ENCODE assay signal across 8 cellular contexts in genomic region chr9:21334969-21335632, GRCh38. TPM values are rescaled to one million over a fixed set of nuclear protein-coding genes. Genes with fewer than 3 reads are reported as not detected.
A peak's percentile ranks its signal among the peaks of the same experiment; 100 is the strongest.
DNase-seq lines count a peak whose midpoint lies in the region; ATAC-seq and TF ChIP-seq lines count a peak whose summit lies in the region.

Gene KLHL9 (minus strand): TSS chr9:21335404. CDS start chr9:21334859, 545 bp downstream.

- H3K27me3 Mint-ChIP-seq in natural killer cell (ENCODE audit: low read depth in 2 of 2), result peaks cover 8 to 9% of the 10 kb centered on the region in 2 donors

- H3K9ac ChIP-seq in HUES6 (ENCODE audit: low read length), result peak within 1 kb of the TSS; percentile 99

- H3K4me1 Mint-ChIP-seq in natural killer cell, result peaks cover 44 to 46% of the 10 kb centered on the region in 2 donors

- peak; percentile 94 for DNase-seq in D341Med (ENCODE audit: low spot score)
- DNase-seq in OCI-M2 (lab: John Stamatoyannopoulos, UW; ENCODE audit: unreplicated experiment), result peak; percentile 38
- peak; percentile 67 to 76 for DNase-seq in activated T-helper 1 cell treated with anti-CD3 and anti-CD28 coated beads, Interleukin-2, amount 50 U/mL, for 16 hours (ENCODE audit: low read depth in 1 of 2, low spot score in 1 of 2)
- peak; percentile 92 for DNase-seq in fibroblast of peridontal ligament (ENCODE audit: extremely low read depth)
- DNase-seq in natural killer cell, result peak; percentile 81
- peak; percentile 76 to 86 (median 85) for DNase-seq in stimulated activated naive CD4-positive, alpha-beta T cell (lab: John Stamatoyannopoulos, UW)

- peak within 1 kb of the TSS; percentile 100 for H3K4me3 ChIP-seq in HUES6 (ENCODE audit: low read depth, low read length)

- H3K27ac ChIP-seq in HUES6 (ENCODE audit: low read depth, low read length), result peak within 1 kb of the TSS; percentile 99

- no peaks in the 10 kb centered on the region for H3K36me3 Mint-ChIP-seq in natural killer cell

- ATAC-seq in GM21423 (IDR thresholded peaks at IDR 0.05; ENCODE audit: unreplicated experiment) (peak; percentile 84), natural killer cell (peak; percentile 87 to 91 (median 90))

- intact Hi-C loops in natural killer cell (cut with micrococcal nuclease), result loop anchor here (5.0 kb wide), 1 partner anchor 467 kb away; the partner anchor contains the start of gene MTAP

- H3K36me3 ChIP-seq in HUES6 (ENCODE audit: control insufficient read depth, insufficient read depth, low read length), result peaks cover 15% of the 10 kb centered on the region

- H3K4me1 ChIP-seq in HUES6 (ENCODE audit: control insufficient read depth, insufficient read depth, low read length), result peaks cover 23% of the 10 kb centered on the region

- no peaks in the 10 kb centered on the region for H3K9me3 ChIP-seq in HUES6 (ENCODE audit: control insufficient read depth, insufficient read depth, low read depth, low read length)

- peak within 1 kb of the TSS; percentile 94 for H3K4me3 Mint-ChIP-seq in natural killer cell

- H3K9me3 Mint-ChIP-seq in natural killer cell, result no peaks in the 10 kb centered on the region

- no peak for TF ChIP-seq CTCF in natural killer cell (IDR thresholded peaks at IDR 0.05)

- H3K27me3 ChIP-seq in HUES6 (ENCODE audit: control insufficient read depth, insufficient read depth, low read length), result peaks cover 5% of the 10 kb centered on the region

- H3K27ac Mint-ChIP-seq in natural killer cell, result peak within 1 kb of the TSS; percentile 91

RNA-seq across cellular contexts. Expression of gene KLHL9, which starts in this region (rescaled TPM):
- total RNA-seq in natural killer cell, result 10 to 100 TPM; 13.5 to 17.2 (median 13.6) TPM

Comparison
In these comparisons a context has a peak if more than half of its experiments do, and no peak if none do; other contexts are left out.
1. Peak in every context shown above with its lines: DNase-seq, ATAC-seq, H3K4me3 ChIP-seq and H3K27ac ChIP-seq.
2. DNase-seq: peak in every context shown above with its lines; median percentile 94 in D341Med; 92 in fibroblast of peridontal ligament; 85 in stimulated activated naive CD4-positive, alpha-beta T cell; 81 in natural killer cell; 72 in activated T-helper 1 cell treated with anti-CD3 and anti-CD28 coated beads, Interleukin-2, amount 50 U/mL, for 16 hours; 38 in OCI-M2.